In the genomic region with DNA sequence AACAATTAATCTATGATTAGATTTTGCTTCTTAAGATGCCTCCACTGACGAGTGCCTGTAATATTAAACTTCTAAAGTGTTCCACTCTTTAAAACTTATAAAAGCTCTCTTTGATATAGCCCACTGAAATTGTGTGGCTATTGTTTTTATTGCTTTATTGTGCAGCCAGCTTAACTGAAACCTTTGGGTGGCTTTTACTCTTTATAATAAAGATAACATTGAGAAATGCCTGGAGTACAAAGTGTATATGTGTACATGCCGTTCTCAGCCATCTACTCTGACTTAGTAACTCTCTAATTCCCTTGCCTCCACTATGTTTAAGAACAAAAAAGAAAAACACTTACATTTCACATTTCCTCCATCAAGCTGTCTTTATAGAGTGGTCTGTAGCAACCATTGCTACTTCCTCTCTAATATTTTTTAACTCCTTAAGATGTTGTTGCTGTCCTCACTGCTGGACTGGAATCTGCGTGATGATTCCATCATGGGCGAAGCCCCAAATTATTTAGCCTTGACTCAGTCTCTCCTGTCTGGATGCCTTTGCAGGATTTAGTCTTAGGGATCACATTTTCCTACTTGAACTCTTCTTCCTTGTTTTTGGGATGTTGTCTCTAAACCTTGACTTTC, we compare ENCODE assay signal across 11 cellular contexts. TPM values are rescaled to one million over a fixed set of nuclear protein-coding genes. Genes with fewer than 3 reads are reported as not detected.
A peak's percentile ranks its signal among the peaks of the same experiment; 100 is the strongest.
DNase-seq lines count a peak whose midpoint lies in the region; ATAC-seq, FAIRE-seq and TF ChIP-seq lines count a peak whose summit lies in the region.
"Had no signal": no experiment of that assay in that cellular context is flagged by ENCODE, and none has a peak within 500 bp of the region (broad histone marks: within the 10 kb centered on the region; RNA-seq: fewer than 3 reads in every experiment).

No MANE protein-coding gene starts in this region.

- H3K9ac ChIP-seq in adipocyte (ENCODE audit: low read length) = peak overlapping the region; percentile 72
- no peak overlapping the region for H3K9ac ChIP-seq in HepG2 (ENCODE audit: insufficient read depth, low read depth, low read length)

- peak overlapping the region; percentile 11 for H3K27ac Mint-ChIP-seq in activated naive CD4-positive, alpha-beta T cell treated with anti-CD3 and anti-CD28 coated beads for 36 hours
- H3K27ac Mint-ChIP-seq: activated CD4-positive, alpha-beta memory T cell treated with anti-CD3 and anti-CD28 coated beads, Interleukin-2, amount 10 ng/mL, durations not matched to agents 7 days and 5 days had no signal

- peaks cover 72% of the 10 kb centered on the region for H3K79me2 ChIP-seq in HepG2 (ENCODE audit: insufficient read depth, low read length)

- DNase-seq in activated naive CD4-positive, alpha-beta T cell treated with anti-CD3 and anti-CD28 coated beads for 36 hours = no peak
- no peak for DNase-seq in activated naive CD4-positive, alpha-beta T cell treated with anti-CD3 and anti-CD28 coated beads, Interleukin-2, amount 50 U/mL, for 16 hours
- DNase-seq in adipocyte (ENCODE audit: low read depth) (peak; percentile 67), HepG2 (ENCODE audit: low spot score) (no peak), tibial nerve (ENCODE audit: low spot score in 2 of 2) (no peak), ovary (no peak), GF-D8 (lab: John Stamatoyannopoulos, UW) (no peak), NCI-H748 treated with DMSO at 0.1 percent for 48 hours (lab: John Stamatoyannopoulos, UW) (no peak)
- DNase-seq: activated CD4-positive, alpha-beta memory T cell treated with anti-CD3 and anti-CD28 coated beads, Interleukin-2, amount 10 ng/mL, durations not matched to agents 7 days and 5 days; NCI-H2107; SHP77 treated with DMSO at 0.1 percent for 48 hours had no signal

- no peaks in the 10 kb centered on the region for H3K27me3 Mint-ChIP-seq in activated naive CD4-positive, alpha-beta T cell treated with anti-CD3 and anti-CD28 coated beads for 36 hours (ENCODE audit: low read depth)
- H3K27me3 Mint-ChIP-seq: activated CD4-positive, alpha-beta memory T cell treated with anti-CD3 and anti-CD28 coated beads, Interleukin-2, amount 10 ng/mL, durations not matched to agents 7 days and 5 days had no signal

- H3K36me3 Mint-ChIP-seq in activated naive CD4-positive, alpha-beta T cell treated with anti-CD3 and anti-CD28 coated beads for 36 hours (ENCODE audit: low read depth) = peaks cover 22% of the 10 kb centered on the region

- POLR2A ChIA-PET in HepG2 (lab: Yijun Ruan, JAX) = interaction anchor here (2.0 kb wide), 1 partner anchor 9 kb away, joined by 14 read pairs; a partner anchor contains a TSS

- no peak overlapping the region; the same call in 1 of the 2 replicates for H3K4me2 ChIP-seq in HepG2 (ENCODE audit: low read depth, low read length)

- H2AFZ ChIP-seq in HepG2 (ENCODE audit: low read length) = no peak overlapping the region

- WGBS in HepG2 (ENCODE audit: low lambda C conversion rate) = 76% methylated on average over 4 of the region's 4 CpGs
- WGBS in tibial nerve, 2 donors = 39 to 42% methylated on average over 4 of the region's 4 CpGs
- WGBS in ovary, 3 donors = 46 to 48% (median 46%) methylated on average over 4 of the region's 4 CpGs

- peaks cover 53% of the 10 kb centered on the region for H3K4me1 ChIP-seq in adipocyte (ENCODE audit: control insufficient read depth, insufficient read depth, low read length)
- peaks cover 35% of the 10 kb centered on the region for H3K4me1 ChIP-seq in HepG2 (ENCODE audit: insufficient read depth, low read length)
- peaks cover 0 to 94% (median 54%) of the 10 kb centered on the region in 4 donors for H3K4me1 ChIP-seq in tibial nerve
- H3K4me1 ChIP-seq in ovary (ENCODE audit: insufficient read depth) = peaks cover 10% of the 10 kb centered on the region

- H3K4me1 Mint-ChIP-seq in activated naive CD4-positive, alpha-beta T cell treated with anti-CD3 and anti-CD28 coated beads for 36 hours (ENCODE audit: low read depth) = peaks cover 78% of the 10 kb centered on the region

- TF ChIP-seq RAD21 in HepG2 (CRISPR knock-in tag; IDR thresholded peaks at IDR 0.05) = no peak

- TF ChIP-seq POLR2A in HepG2 (IDR thresholded peaks at IDR 0.05; ENCODE audit: insufficient read depth in 1 of 2, low read depth in 2 of 2, low read length in 2 of 2) (no peak), tibial nerve (IDR thresholded peaks at IDR 0.05) (no peak), ovary (IDR thresholded peaks at IDR 0.05) (no peak)

- no peak overlapping the region for H3K4me3 Mint-ChIP-seq in activated naive CD4-positive, alpha-beta T cell treated with anti-CD3 and anti-CD28 coated beads for 36 hours
- H3K4me3 Mint-ChIP-seq: activated CD4-positive, alpha-beta memory T cell treated with anti-CD3 and anti-CD28 coated beads, Interleukin-2, amount 10 ng/mL, durations not matched to agents 7 days and 5 days had no signal

- H3K36me3 ChIP-seq in adipocyte (ENCODE audit: control insufficient read depth, insufficient read depth, low read length, severe bottlenecking) (peaks cover 57% of the 10 kb centered on the region), HepG2 (replicated peaks in 1 of 2; ENCODE audit: control insufficient read depth in 1 of 2, insufficient read depth in 2 of 2, low read length in 2 of 2) (peaks cover 8 to 40% of the 10 kb centered on the region in 2 experiments; a peak in 4 of 5 replicates), tibial nerve (peaks cover 5 to 46% (median 6%) of the 10 kb centered on the region in 3 donors), ovary (no peaks in the 10 kb centered on the region)

- CTCF ChIA-PET in activated naive CD4-positive, alpha-beta T cell treated with anti-CD3 and anti-CD28 coated beads for 36 hours (lab: Charles Lee) = interaction anchor here (1.0 to 2.0 kb wide), 6 partner anchors 9 to 62 kb away, joined by 3 to 4 read pairs (median 4); a partner anchor contains a TSS
- CTCF ChIA-PET in HepG2 (lab: Yijun Ruan, JAX; ENCODE audit: low intra/inter-chr PET ratio, low total read pairs) = no interaction called here

- BruUV-seq in HepG2 (replicated peaks; lab: Mats Ljungman, UMichigan) = no TSS peak

- in situ Hi-C loops in HepG2 (cut with HindIII; ENCODE audit: extremely low pct_ligation_motif_present, low pct_unique_long_range_greater_than_20kb) = no loop called here

- FAIRE-seq in HepG2 (lab: Jason Lieb, UNC) = no peak

- intact Hi-C loops in activated naive CD4-positive, alpha-beta T cell treated with anti-CD3 and anti-CD28 coated beads for 36 hours (cut with micrococcal nuclease) = no loop called here
- intact Hi-C loops in HepG2 (cut with micrococcal nuclease; ENCODE audit: unreplicated experiment) (no loop called here), ovary (cut with DNase I) (no loop called here)

- H3K9me3 ChIP-seq in adipocyte (ENCODE audit: control insufficient read depth, low read length) (no peaks in the 10 kb centered on the region), HepG2 (ENCODE audit: low read length) (peaks cover 11% of the 10 kb centered on the region), tibial nerve (no peaks in the 10 kb centered on the region), ovary (no peaks in the 10 kb centered on the region)

- no peak for TF ChIP-seq CTCF in HepG2 (CRISPR knock-in tag; IDR thresholded peaks at IDR 0.05)
- no peak for TF ChIP-seq CTCF in tibial nerve (IDR thresholded peaks at IDR 0.05)
- TF ChIP-seq CTCF in ovary (IDR thresholded peaks at IDR 0.05) = no peak

- TF ChIP-seq EP300 in HepG2 (IDR thresholded peaks at IDR 0.05; ENCODE audit: low read depth in 2 of 2, low read length in 2 of 2) (no peak), HepG2 (CRISPR knock-in tag; IDR thresholded peaks at IDR 0.05; ENCODE audit: borderline replicate concordance) (no peak), tibial nerve (IDR thresholded peaks at IDR 0.05) (no peak), ovary (IDR thresholded peaks at IDR 0.05) (no peak)

- H4K20me1 ChIP-seq in HepG2 (ENCODE audit: insufficient read depth, low read length) = no peaks in the 10 kb centered on the region

- H3K27me3 ChIP-seq in adipocyte (replicated peaks; ENCODE audit: control insufficient read depth, insufficient read depth, low read length) (no peaks in the 10 kb centered on the region), HepG2 (ENCODE audit: control insufficient read depth in 1 of 2, insufficient read depth in 2 of 2, low read length in 2 of 2) (no peaks in the 10 kb centered on the region), tibial nerve (no peaks in the 10 kb centered on the region), ovary (no peaks in the 10 kb centered on the region)

- peak overlapping the region; percentile 72 for H3K4me3 ChIP-seq in adipocyte (ENCODE audit: low read length)
- H3K4me3 ChIP-seq in HepG2 (replicated peaks in 1 of 3; ENCODE audit: insufficient read depth in 1 of 3, low read depth in 2 of 3, low read length in 3 of 3) = no peak overlapping the region
- H3K4me3 ChIP-seq in tibial nerve = peak overlapping the region in 2 of 4 donors; percentile 11 to 28
- H3K4me3 ChIP-seq in ovary = no peak overlapping the region

- peak; percentile 72 for ATAC-seq in HepG2

- peaks cover 4% of the 10 kb centered on the region for H3K9me3 Mint-ChIP-seq in activated naive CD4-positive, alpha-beta T cell treated with anti-CD3 and anti-CD28 coated beads for 36 hours
- H3K9me3 Mint-ChIP-seq: activated CD4-positive, alpha-beta memory T cell treated with anti-CD3 and anti-CD28 coated beads, Interleukin-2, amount 10 ng/mL, durations not matched to agents 7 days and 5 days had no signal

- H3K27ac ChIP-seq in HepG2 (ENCODE audit: extremely low read length, insufficient read depth, low read length) (no peak overlapping the region), tibial nerve (peak overlapping the region in 3 of 4 donors; percentile 51 to 80 (median 74)), ovary (no peak overlapping the region)

RNA-seq across cellular contexts. Expression of a gene that starts 9.1 kb away (rescaled TPM):
- total RNA-seq in activated naive CD4-positive, alpha-beta T cell treated with anti-CD3 and anti-CD28 coated beads for 36 hours = 10 to 100 TPM; 28.5 to 31.4 TPM
- 21.3 and 26.0 TPM in 2 replicates for total RNA-seq in HepG2 (2016; rRNA removed; fragmentation: Illumina TruSeq; extraction: Trizol)
- total RNA-seq in HepG2 (2016; cell fraction: cytosol; rRNA removed; fragmentation: Illumina TruSeq; extraction: Trizol; ENCODE audit: low read depth) = 15.6 and 18.1 TPM in 2 replicates
- 23.2 and 24.7 TPM in 2 replicates for total RNA-seq in HepG2 (2016; cell fraction: insoluble cytoplasmic fraction; rRNA removed; fragmentation: Illumina TruSeq; extraction: Trizol)
- total RNA-seq in HepG2 (2016; cell fraction: membrane; rRNA removed; fragmentation: Illumina TruSeq; extraction: Trizol) = 8.9 and 10.9 TPM in 2 replicates
- total RNA-seq in HepG2 (2016; cell fraction: nucleus; rRNA removed; fragmentation: Illumina TruSeq; extraction: Trizol) = 42.9 and 43.7 TPM in 2 replicates
- 6.4 and 8.4 TPM in 2 replicates for polyA plus RNA-seq in HepG2 (2011; rRNA removed)
- 3.4 and 4.1 TPM in 2 replicates for polyA plus RNA-seq in HepG2 (2011; cell fraction: cytosol; rRNA removed)
- 4.4 and 7.1 TPM in 2 replicates for polyA plus RNA-seq in HepG2 (2011; cell fraction: nucleus; rRNA removed)
- polyA plus RNA-seq in HepG2 (2012) = 7.9 and 11.9 TPM in 2 replicates
- 0.45 and 0.52 TPM in 2 replicates for polyA plus RNA-seq in HepG2 (2016; cell fraction: cytosol; fragmentation: Illumina TruSeq; extraction: Trizol; ENCODE audit: low read depth)
- polyA plus RNA-seq in HepG2 (2016; cell fraction: insoluble cytoplasmic fraction; fragmentation: Illumina TruSeq; extraction: Trizol; ENCODE audit: low read depth) = 19.5 and 20.2 TPM in 2 replicates
- 1.8 and 2.2 TPM in 2 replicates for polyA plus RNA-seq in HepG2 (2016; cell fraction: membrane; fragmentation: Illumina TruSeq; extraction: Trizol; ENCODE audit: low read depth)
- 35.9 and 42.5 TPM in 2 replicates for polyA plus RNA-seq in HepG2 (2016; cell fraction: nucleus; fragmentation: Illumina TruSeq; extraction: Trizol; ENCODE audit: insufficient read depth, low read depth)
- 0.19 and 11.0 TPM in 2 replicates for polyA minus RNA-seq in HepG2 (2011; rRNA and poly(A)+ RNA removed; ENCODE audit: low replicate concordance)
- 9.1 and 9.7 TPM in 2 replicates for polyA minus RNA-seq in HepG2 (2011; cell fraction: cytosol; rRNA and poly(A)+ RNA removed)
- 46.5 and 49.8 TPM in 2 replicates for polyA minus RNA-seq in HepG2 (2011; cell fraction: nucleus; rRNA and poly(A)+ RNA removed)
- 100 to 1,000 TPM; 166 to 621 (median 433) TPM for total RNA-seq in tibial nerve
- total RNA-seq in ovary = 100 to 1,000 TPM in 3 of 7 donors, 10 to 100 TPM in 4; 59.5 to 206 (median 82.0) TPM
- polyA plus RNA-seq in ovary = 10 to 100 TPM; 25.2 to 78.2 TPM

Comparison
In these comparisons a context has a peak if more than half of its experiments do, and no peak if none do; other contexts are left out.
1. H3K27ac ChIP-seq: peak in tibial nerve (3 of 4); none in HepG2 (single experiment) and ovary (0 of 2).